Comparison of ENCODE assay signal across 1 cellular context in genomic region chr1:217718873-217719272, GRCh38.
TF ChIP-seq lines count a peak whose summit lies in the region.

No MANE protein-coding gene starts in this region.

TF ChIP-seq in GM12878, 131 proteins besides CTCF, POLR2A, EP300 and RAD21 (continued from another document):
- no peak for TF ChIP-seq ZNF592 (IDR thresholded peaks at IDR 0.05)
- TF ChIP-seq CUX1 (IDR thresholded peaks at IDR 0.05; ENCODE audit: insufficient replicate concordance, low read depth, low read length): no peak
- TF ChIP-seq ZBED1 (IDR thresholded peaks at IDR 0.05; ENCODE audit: borderline replicate concordance): no peak
- no peak for TF ChIP-seq SMAD1 (IDR thresholded peaks at IDR 0.05; ENCODE audit: low read depth, partially characterized antibody)
- no peak for TF ChIP-seq ZNF207 (IDR thresholded peaks at IDR 0.05; ENCODE audit: borderline replicate concordance)
- TF ChIP-seq SPI1 (IDR thresholded peaks at IDR 0.05; ENCODE audit: borderline replicate concordance, insufficient read depth, low read depth, low read length): no peak
- no peak for TF ChIP-seq NFIC (IDR thresholded peaks at IDR 0.05; ENCODE audit: low read depth, low read length)
- no peak for TF ChIP-seq PKNOX1 (IDR thresholded peaks at IDR 0.05)
- TF ChIP-seq MTA2 (IDR thresholded peaks at IDR 0.05; ENCODE audit: low read depth): no peak
- TF ChIP-seq HSF1 (IDR thresholded peaks at IDR 0.05; ENCODE audit: low read depth, low read length): no peak
